ENCODE assay signal across 8 cellular contexts in genomic region chr9:4970970-4971641, GRCh38. TPM values are rescaled to one million over a fixed set of nuclear protein-coding genes. Genes with fewer than 3 reads are reported as not detected.
DNase-seq lines count a peak whose midpoint lies in the region; ATAC-seq lines count a peak whose summit lies in the region.

No MANE protein-coding gene starts in this region.

- H3K4ac ChIP-seq in trophoblast cell (ENCODE audit: low read depth, low read length): no peak overlapping the region

- H3K4me1 ChIP-seq in trophoblast cell (ENCODE audit: control insufficient read depth in 1 of 2, insufficient read depth in 2 of 2, low read length in 2 of 2): no peaks in the 10 kb centered on the region

- H3K27ac Mint-ChIP-seq in activated CD8-positive, alpha-beta T cell treated with anti-CD3 and anti-CD28 coated beads, Interleukin-2, amount 10 ng/mL, durations not matched to agents 7 days and 5 days: no peak overlapping the region

- peaks cover 32% of the 10 kb centered on the region for H3K4me1 Mint-ChIP-seq in activated CD8-positive, alpha-beta T cell treated with anti-CD3 and anti-CD28 coated beads, Interleukin-2, amount 10 ng/mL, durations not matched to agents 7 days and 5 days (ENCODE audit: low read depth)

- H4K91ac ChIP-seq in trophoblast cell (ENCODE audit: low read depth, low read length): no peak overlapping the region

- H2BK120ac ChIP-seq in trophoblast cell (ENCODE audit: insufficient read depth, low read length, poor library complexity): no peak overlapping the region

- H2AK5ac ChIP-seq in trophoblast cell (ENCODE audit: low read length): no peak overlapping the region

- no peaks in the 10 kb centered on the region for H3K36me3 Mint-ChIP-seq in activated CD8-positive, alpha-beta T cell treated with anti-CD3 and anti-CD28 coated beads, Interleukin-2, amount 10 ng/mL, durations not matched to agents 7 days and 5 days (ENCODE audit: low read depth)

- no peak overlapping the region for H3K9ac ChIP-seq in trophoblast cell (ENCODE audit: low read length)

- no peaks in the 10 kb centered on the region for H3K9me3 Mint-ChIP-seq in activated CD8-positive, alpha-beta T cell treated with anti-CD3 and anti-CD28 coated beads, Interleukin-2, amount 10 ng/mL, durations not matched to agents 7 days and 5 days (ENCODE audit: insufficient read depth)

- no peaks in the 10 kb centered on the region for H3K79me2 ChIP-seq in trophoblast cell (ENCODE audit: control insufficient read depth, insufficient read depth, low read length, poor library complexity)

- no peak overlapping the region for H3K4me2 ChIP-seq in trophoblast cell (ENCODE audit: low read length)

- H2AFZ ChIP-seq in trophoblast cell (ENCODE audit: insufficient read depth, low read length, poor library complexity): no peak overlapping the region

- POLR2A ChIA-PET in activated CD8-positive, alpha-beta T cell treated with anti-CD3 and anti-CD28 coated beads, Interleukin-2, amount 10 ng/mL, durations not matched to agents 7 days and 5 days (lab: Charles Lee): interaction anchor here (0.7 to 3.1 kb wide), 9 partner anchors 9 to 230 kb away, joined by 3 to 18 read pairs (median 4); partner anchors contain the start of genes AK3 and JAK2

- no peak overlapping the region for H3K4me3 ChIP-seq in trophoblast cell (ENCODE audit: low read depth, low read length)

- no peak overlapping the region for H3K23ac ChIP-seq in trophoblast cell (ENCODE audit: low read length)

- H3K27me3 ChIP-seq in trophoblast cell (ENCODE audit: insufficient read depth, low read length): no peaks in the 10 kb centered on the region

- DNase-seq in activated T-cell treated with anti-CD3 and anti-CD28 coated beads for 24 hours (ENCODE audit: low read depth): peak; percentile 68
- DNase-seq in activated T-cell treated with anti-CD3 and anti-CD28 coated beads, Interleukin-2, amount 50 U/mL, for 1 hour: no peak
- peak; percentile 73 for DNase-seq in activated CD8-positive, alpha-beta T cell treated with anti-CD3 and anti-CD28 coated beads, Interleukin-2, amount 10 ng/mL, durations not matched to agents 7 days and 5 days
- peak; percentile 77 for DNase-seq in stimulated activated CD4-positive, alpha-beta T cell treated with anti-CD3 and anti-CD28 coated beads, Interleukin-4, amount 100 ng/mL, for 1 hour
- DNase-seq in NCI-H1436 treated with DMSO at 0.1 percent for 48 hours (lab: John Stamatoyannopoulos, UW): no peak
- DNase-seq in trophoblast cell: no peak
- no peak for DNase-seq in globus pallidus (ENCODE audit: low spot score)

- no peaks in the 10 kb centered on the region for H3K27me3 Mint-ChIP-seq in activated CD8-positive, alpha-beta T cell treated with anti-CD3 and anti-CD28 coated beads, Interleukin-2, amount 10 ng/mL, durations not matched to agents 7 days and 5 days (ENCODE audit: low read depth)

- no peak overlapping the region for H3K27ac ChIP-seq in trophoblast cell (ENCODE audit: low read depth, low read length)

- no peak overlapping the region for H3K14ac ChIP-seq in trophoblast cell (ENCODE audit: low read length)

- H2BK5ac ChIP-seq in trophoblast cell (ENCODE audit: low read depth, low read length, poor library complexity): no peak overlapping the region

- H3K36me3 ChIP-seq in trophoblast cell (ENCODE audit: control insufficient read depth in 1 of 2, insufficient read depth in 2 of 2, low read length in 2 of 2): no peaks in the 10 kb centered on the region

- no peaks in the 10 kb centered on the region for H3K9me3 ChIP-seq in trophoblast cell (ENCODE audit: insufficient read depth, low read depth, low read length)

- H3K4me3 Mint-ChIP-seq in activated CD8-positive, alpha-beta T cell treated with anti-CD3 and anti-CD28 coated beads, Interleukin-2, amount 10 ng/mL, durations not matched to agents 7 days and 5 days: no peak overlapping the region

- CTCF ChIA-PET in activated CD8-positive, alpha-beta T cell treated with anti-CD3 and anti-CD28 coated beads, Interleukin-2, amount 10 ng/mL, durations not matched to agents 7 days and 5 days (lab: Charles Lee): interaction anchor here (0.7 to 3.0 kb wide), 8 partner anchors 12 to 222 kb away, joined by 3 to 18 read pairs (median 4); partner anchors contain the start of gene JAK2

- no peaks in the 10 kb centered on the region for H3K79me1 ChIP-seq in trophoblast cell (ENCODE audit: low read length)

- no peak overlapping the region for H4K12ac ChIP-seq in trophoblast cell (ENCODE audit: low read depth, low read length)

- H2BK12ac ChIP-seq in trophoblast cell (ENCODE audit: low read length): no peak overlapping the region

- ATAC-seq in HG03139 (IDR thresholded peaks at IDR 0.05; ENCODE audit: unreplicated experiment): peak; percentile 82
- peak; percentile 88 for ATAC-seq in activated CD8-positive, alpha-beta T cell treated with anti-CD3 and anti-CD28 coated beads, Interleukin-2, amount 10 ng/mL, durations not matched to agents 7 days and 5 days

- no CpG with 5 or more reads among the region's 8 CpGs for WGBS in trophoblast cell (ENCODE audit: extremely low coverage, insufficient coverage, insufficient read length)

- no peak overlapping the region for H3K18ac ChIP-seq in trophoblast cell (ENCODE audit: low read length)

- no peak overlapping the region for H4K8ac ChIP-seq in trophoblast cell (ENCODE audit: low read depth, low read length)

RNA-seq across cellular contexts. Expression of gene JAK2, which starts 14.0 kb away (rescaled TPM):
- total RNA-seq in activated CD8-positive, alpha-beta T cell treated with anti-CD3 and anti-CD28 coated beads, Interleukin-2, amount 10 ng/mL, durations not matched to agents 7 days and 5 days: 10 to 100 TPM; 25.7 to 27.2 TPM
- polyA plus RNA-seq in trophoblast cell (2013): 2.5 and 3.1 TPM in 2 replicates

Comparison
In these comparisons a context has a peak if more than half of its experiments do, and no peak if none do; other contexts are left out.
1. DNase-seq: peak in activated T-cell treated with anti-CD3 and anti-CD28 coated beads for 24 hours (single experiment), activated CD8-positive, alpha-beta T cell treated with anti-CD3 and anti-CD28 coated beads, Interleukin-2, amount 10 ng/mL, durations not matched to agents 7 days and 5 days (single experiment) and stimulated activated CD4-positive, alpha-beta T cell treated with anti-CD3 and anti-CD28 coated beads, Interleukin-4, amount 100 ng/mL, for 1 hour (single experiment); none in activated T-cell treated with anti-CD3 and anti-CD28 coated beads, Interleukin-2, amount 50 U/mL, for 1 hour (single experiment), NCI-H1436 treated with DMSO at 0.1 percent for 48 hours (single experiment), trophoblast cell (0 of 2) and globus pallidus (single experiment).